ENCODE assay signal across 1 cellular context in the genomic region with DNA sequence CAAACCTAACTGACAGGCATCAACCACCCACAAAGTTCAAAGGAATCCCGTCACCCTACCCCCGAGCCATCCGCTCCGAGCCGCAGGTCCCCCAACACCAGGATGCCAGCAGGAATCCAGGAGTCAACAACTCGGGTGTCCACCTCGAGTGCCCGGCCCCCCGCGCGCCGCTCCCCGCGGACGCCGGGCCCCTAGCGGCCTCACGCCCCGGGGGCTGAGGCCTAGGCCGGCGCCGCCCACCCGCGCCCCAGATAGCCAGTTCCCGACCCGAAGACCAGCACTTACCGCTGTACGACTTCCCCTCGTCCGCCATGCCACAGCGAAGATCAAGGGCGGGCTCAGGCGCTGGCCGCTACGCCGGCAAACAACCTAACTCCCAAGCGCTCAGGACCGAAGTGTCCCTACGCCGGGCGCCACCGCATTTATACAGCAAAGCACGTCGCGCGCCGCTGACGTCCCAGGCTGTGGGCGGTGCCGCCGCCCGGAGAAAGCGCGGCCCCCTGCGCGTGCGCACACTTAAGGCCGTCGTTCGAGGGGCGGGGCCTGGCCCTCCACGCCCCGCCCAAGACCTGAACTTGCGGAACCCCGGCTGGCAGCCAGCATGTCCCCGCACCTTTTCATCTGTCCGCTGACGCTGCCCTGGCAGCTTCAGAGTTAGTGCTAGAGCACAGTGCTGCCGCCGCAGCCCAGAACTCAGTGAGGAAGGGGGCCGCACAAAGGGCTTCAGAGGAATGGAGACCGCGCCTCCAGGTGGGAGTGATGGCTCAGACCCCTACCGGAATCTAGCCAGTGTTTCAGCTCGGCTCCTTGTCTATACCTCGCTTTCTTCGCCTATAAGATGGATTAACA.
TF ChIP-seq lines count a peak whose summit lies in the region.

NXF1 (minus strand) TSS at position 397 of the 849 bp plus-strand sequence; CDS start at position 313, 84 bp downstream.

TF ChIP-seq in HepG2, 621 proteins besides CTCF, POLR2A, EP300 and RAD21 (continued from another document and continues in another):
- TF ChIP-seq, protein P1, sequence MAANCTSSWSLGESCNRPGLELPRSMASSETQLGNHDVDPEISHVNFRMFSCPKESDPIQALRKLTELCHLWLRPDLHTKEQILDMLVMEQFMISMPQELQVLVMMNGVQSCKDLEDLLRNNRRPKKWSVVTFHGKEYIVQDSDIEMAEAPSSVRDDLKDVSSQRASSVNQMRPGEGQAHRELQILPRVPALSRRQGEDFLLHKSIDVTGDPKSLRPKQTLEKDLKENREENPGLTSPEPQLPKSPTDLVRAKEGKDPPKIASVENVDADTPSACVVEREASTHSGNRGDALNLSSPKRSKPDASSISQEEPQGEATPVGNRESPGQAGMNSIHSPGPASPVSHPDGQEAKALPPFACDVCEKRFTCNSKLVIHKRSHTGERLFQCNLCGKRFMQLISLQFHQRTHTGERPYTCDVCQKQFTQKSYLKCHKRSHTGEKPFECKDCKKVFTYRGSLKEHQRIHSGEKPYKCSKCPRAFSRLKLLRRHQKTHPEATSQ (CRISPR knock-in tag; IDR thresholded peaks at IDR 0.05; ENCODE audit: borderline replicate concordance), result peak; percentile 97; the same call in 1 of the 2 replicates
- TF ChIP-seq ZNF414 (CRISPR knock-in tag; IDR thresholded peaks at IDR 0.05), result no peak
- TF ChIP-seq ZNF780A (CRISPR knock-in tag; IDR thresholded peaks at IDR 0.05), result no peak; the same call in 1 of the 2 replicates
- TF ChIP-seq MAF1 (CRISPR knock-in tag; IDR thresholded peaks at IDR 0.05; ENCODE audit: borderline replicate concordance), result peak; percentile 57; the same call in 1 of the 2 replicates
- TF ChIP-seq MBD4 (IDR thresholded peaks at IDR 0.05; ENCODE audit: borderline replicate concordance, low read length), result no peak
- no peak for TF ChIP-seq ZBTB34 (CRISPR knock-in tag; IDR thresholded peaks at IDR 0.05)
- TF ChIP-seq ZNF496 (CRISPR knock-in tag; IDR thresholded peaks at IDR 0.05; ENCODE audit: insufficient replicate concordance), result no peak
- TF ChIP-seq, protein P2, sequence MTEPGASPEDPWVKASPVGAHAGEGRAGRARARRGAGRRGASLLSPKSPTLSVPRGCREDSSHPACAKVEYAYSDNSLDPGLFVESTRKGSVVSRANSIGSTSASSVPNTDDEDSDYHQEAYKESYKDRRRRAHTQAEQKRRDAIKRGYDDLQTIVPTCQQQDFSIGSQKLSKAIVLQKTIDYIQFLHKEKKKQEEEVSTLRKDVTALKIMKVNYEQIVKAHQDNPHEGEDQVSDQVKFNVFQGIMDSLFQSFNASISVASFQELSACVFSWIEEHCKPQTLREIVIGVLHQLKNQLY (CRISPR knock-in tag; IDR thresholded peaks at IDR 0.05), result no peak; the same call in none of the 2 replicates
- 0 out of 2 replicates have a peak, but pooled peaks have one; percentile 19 for TF ChIP-seq RFXANK (CRISPR knock-in tag; IDR thresholded peaks at IDR 0.05)
- TF ChIP-seq TSC22D2 (CRISPR knock-in tag; IDR thresholded peaks at IDR 0.05; ENCODE audit: borderline replicate concordance), result peak; percentile 94
- peak; percentile 38 for TF ChIP-seq SKI (IDR thresholded peaks at IDR 0.05; ENCODE audit: partially characterized antibody)
- TF ChIP-seq, protein P3, sequence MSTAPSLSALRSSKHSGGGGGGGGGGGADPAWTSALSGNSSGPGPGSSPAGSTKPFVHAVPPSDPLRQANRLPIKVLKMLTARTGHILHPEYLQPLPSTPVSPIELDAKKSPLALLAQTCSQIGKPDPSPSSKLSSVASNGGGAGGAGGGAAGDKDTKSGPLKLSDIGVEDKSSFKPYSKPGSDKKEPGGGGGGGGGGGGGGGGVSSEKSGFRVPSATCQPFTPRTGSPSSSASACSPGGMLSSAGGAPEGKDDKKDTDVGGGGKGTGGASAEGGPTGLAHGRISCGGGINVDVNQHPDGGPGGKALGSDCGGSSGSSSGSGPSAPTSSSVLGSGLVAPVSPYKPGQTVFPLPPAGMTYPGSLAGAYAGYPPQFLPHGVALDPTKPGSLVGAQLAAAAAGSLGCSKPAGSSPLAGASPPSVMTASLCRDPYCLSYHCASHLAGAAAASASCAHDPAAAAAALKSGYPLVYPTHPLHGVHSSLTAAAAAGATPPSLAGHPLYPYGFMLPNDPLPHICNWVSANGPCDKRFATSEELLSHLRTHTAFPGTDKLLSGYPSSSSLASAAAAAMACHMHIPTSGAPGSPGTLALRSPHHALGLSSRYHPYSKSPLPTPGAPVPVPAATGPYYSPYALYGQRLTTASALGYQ (CRISPR knock-in tag; IDR thresholded peaks at IDR 0.05), result peak; percentile 45; the same call in 1 of the 2 replicates
- TF ChIP-seq ZNF687 (CRISPR knock-in tag; IDR thresholded peaks at IDR 0.05), result peak; percentile 82
- TF ChIP-seq ZBTB40 (IDR thresholded peaks at IDR 0.05), result no peak
- TF ChIP-seq ZBTB40 (CRISPR knock-in tag; IDR thresholded peaks at IDR 0.05), result peak; percentile 78; the same call in 1 of the 2 replicates
- TF ChIP-seq AKAP8 (CRISPR knock-in tag; IDR thresholded peaks at IDR 0.05), result peak; percentile 95
- no peak for TF ChIP-seq TBX3 (IDR thresholded peaks at IDR 0.05; ENCODE audit: borderline replicate concordance)
- TF ChIP-seq SOX5 (CRISPR knock-in tag; IDR thresholded peaks at IDR 0.05; ENCODE audit: borderline replicate concordance), result peak; percentile 72
- no peak; the same call in 1 of the 2 replicates for TF ChIP-seq SNAI1 (CRISPR knock-in tag; IDR thresholded peaks at IDR 0.05; ENCODE audit: borderline replicate concordance)
- no peak for TF ChIP-seq HHEX (CRISPR knock-in tag; IDR thresholded peaks at IDR 0.05)
- peak; percentile 57; the same call in 1 of the 2 replicates for TF ChIP-seq REL (CRISPR knock-in tag; conservative IDR thresholded peaks at IDR 0.05)
- TF ChIP-seq, protein P4, sequence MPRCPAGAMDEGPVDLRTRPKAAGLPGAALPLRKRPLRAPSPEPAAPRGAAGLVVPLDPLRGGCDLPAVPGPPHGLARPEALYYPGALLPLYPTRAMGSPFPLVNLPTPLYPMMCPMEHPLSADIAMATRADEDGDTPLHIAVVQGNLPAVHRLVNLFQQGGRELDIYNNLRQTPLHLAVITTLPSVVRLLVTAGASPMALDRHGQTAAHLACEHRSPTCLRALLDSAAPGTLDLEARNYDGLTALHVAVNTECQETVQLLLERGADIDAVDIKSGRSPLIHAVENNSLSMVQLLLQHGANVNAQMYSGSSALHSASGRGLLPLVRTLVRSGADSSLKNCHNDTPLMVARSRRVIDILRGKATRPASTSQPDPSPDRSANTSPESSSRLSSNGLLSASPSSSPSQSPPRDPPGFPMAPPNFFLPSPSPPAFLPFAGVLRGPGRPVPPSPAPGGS (CRISPR knock-in tag; IDR thresholded peaks at IDR 0.05), result peak; percentile 51; the same call in 1 of the 2 replicates
- TF ChIP-seq, protein P5, sequence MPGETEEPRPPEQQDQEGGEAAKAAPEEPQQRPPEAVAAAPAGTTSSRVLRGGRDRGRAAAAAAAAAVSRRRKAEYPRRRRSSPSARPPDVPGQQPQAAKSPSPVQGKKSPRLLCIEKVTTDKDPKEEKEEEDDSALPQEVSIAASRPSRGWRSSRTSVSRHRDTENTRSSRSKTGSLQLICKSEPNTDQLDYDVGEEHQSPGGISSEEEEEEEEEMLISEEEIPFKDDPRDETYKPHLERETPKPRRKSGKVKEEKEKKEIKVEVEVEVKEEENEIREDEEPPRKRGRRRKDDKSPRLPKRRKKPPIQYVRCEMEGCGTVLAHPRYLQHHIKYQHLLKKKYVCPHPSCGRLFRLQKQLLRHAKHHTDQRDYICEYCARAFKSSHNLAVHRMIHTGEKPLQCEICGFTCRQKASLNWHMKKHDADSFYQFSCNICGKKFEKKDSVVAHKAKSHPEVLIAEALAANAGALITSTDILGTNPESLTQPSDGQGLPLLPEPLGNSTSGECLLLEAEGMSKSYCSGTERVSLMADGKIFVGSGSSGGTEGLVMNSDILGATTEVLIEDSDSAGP (CRISPR knock-in tag; IDR thresholded peaks at IDR 0.05; ENCODE audit: borderline replicate concordance), result peak; percentile 90
- TF ChIP-seq GTF2F1 (IDR thresholded peaks at IDR 0.05; ENCODE audit: low read length), result peak; percentile 95
